In the genomic region with DNA sequence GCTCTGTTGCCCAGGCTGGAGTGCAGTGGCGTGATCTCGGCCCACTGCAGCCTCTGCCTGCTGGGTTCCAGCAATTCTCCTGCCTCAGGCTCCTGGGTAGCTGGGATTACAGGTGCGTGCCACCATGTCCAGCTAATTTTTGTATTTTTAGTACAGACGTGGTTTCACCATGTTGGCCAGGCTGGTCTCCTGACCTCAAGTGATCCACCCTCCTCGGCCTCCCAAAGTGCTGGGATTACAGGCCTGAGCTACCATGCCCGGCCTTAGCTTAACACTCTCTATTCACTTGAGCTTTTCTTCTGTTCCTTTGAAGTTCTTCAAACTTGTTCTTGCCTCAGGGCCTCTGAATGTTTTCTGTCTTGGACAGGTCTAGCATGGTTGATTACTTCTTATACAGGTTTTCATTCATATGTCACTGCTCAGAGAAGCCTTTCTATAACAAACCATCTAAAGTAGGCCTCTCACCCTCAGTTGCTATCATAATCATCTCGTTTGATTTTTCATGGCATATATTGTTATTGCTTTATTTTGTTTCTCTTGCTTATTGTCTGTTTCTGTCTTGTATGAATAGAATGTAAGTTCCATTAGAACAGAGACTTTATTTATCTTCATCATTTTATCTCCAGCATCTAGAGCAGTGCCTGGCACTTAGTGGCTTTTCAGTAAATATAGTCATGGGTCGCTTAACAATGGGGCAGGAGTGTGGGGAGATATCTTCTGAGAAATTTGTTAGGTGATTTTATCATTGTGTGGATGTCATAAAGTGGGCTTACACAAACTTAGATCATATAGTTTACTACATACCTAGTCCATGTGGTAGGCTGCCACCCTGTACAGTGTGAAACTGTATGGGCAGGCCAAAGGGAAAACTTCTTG, we compare ENCODE assay signal across 28 cellular contexts.
"Had no signal": no experiment of that assay in that cellular context is flagged by ENCODE, and none has a peak within 500 bp of the region (broad histone marks: within the 10 kb centered on the region; RNA-seq: fewer than 3 reads in every experiment).

No MANE protein-coding gene starts in this region.

- DNase-seq: activated CD4-positive, alpha-beta memory T cell treated with anti-CD3 and anti-CD28 coated beads for 36 hours; activated CD4-positive, alpha-beta T cell treated with anti-CD3 and anti-CD28 coated beads for 48 hours; activated gamma-delta T cell treated with Interleukin-2 at 50 U/mL for 16 hours; adrenal gland; central memory CD4-positive, alpha-beta T cell; colonic mucosa; dorsolateral prefrontal cortex; effector memory CD8-positive, alpha-beta T cell; esophagus squamous epithelium; head of caudate nucleus; left cardiac atrium; mucosa of descending colon; occipital lobe; retina; spleen; stimulated activated CD4-positive, alpha-beta T cell treated with anti-CD3 and anti-CD28 coated beads, Interleukin-4, amount 100 ng/mL, for 1 hour; stimulated activated naive CD4-positive, alpha-beta T cell; T-helper 1 cell; T-helper 9 cell; testis; upper lobe of right lung had no signal

- H3K4me1 ChIP-seq: colonic mucosa, upper lobe of right lung had no signal

- H3K27ac ChIP-seq: adrenal gland, colonic mucosa, esophagus squamous epithelium, gastroesophageal sphincter, spleen, upper lobe of right lung had no signal

- H3K4me3 Mint-ChIP-seq: activated CD4-positive, alpha-beta memory T cell treated with anti-CD3 and anti-CD28 coated beads for 36 hours; activated naive CD8-positive, alpha-beta T cell; effector memory CD8-positive, alpha-beta T cell; memory B cell; neural crest cell had no signal

- H3K9me3 Mint-ChIP-seq: activated CD4-positive, alpha-beta memory T cell treated with anti-CD3 and anti-CD28 coated beads for 36 hours; effector memory CD8-positive, alpha-beta T cell; memory B cell; neural crest cell had no signal

- H3K4me3 ChIP-seq: adrenal gland, colonic mucosa, dorsolateral prefrontal cortex, esophagus squamous epithelium, gastroesophageal sphincter, mucosa of descending colon, spleen, testis, upper lobe of right lung had no signal

- H3K36me3 ChIP-seq: adrenal gland, colonic mucosa, esophagus squamous epithelium, upper lobe of right lung had no signal

- H3K27me3 Mint-ChIP-seq: activated CD4-positive, alpha-beta memory T cell treated with anti-CD3 and anti-CD28 coated beads for 36 hours; activated naive CD8-positive, alpha-beta T cell; effector memory CD8-positive, alpha-beta T cell; memory B cell had no signal

- H3K27me3 ChIP-seq: adrenal gland, colonic mucosa, dorsolateral prefrontal cortex, esophagus squamous epithelium, gastroesophageal sphincter, spleen, testis, upper lobe of right lung had no signal

- ATAC-seq: effector memory CD8-positive, alpha-beta T cell; gastroesophageal sphincter; left cardiac atrium; mucosa of descending colon; upper lobe of right lung had no signal

- H3K27ac Mint-ChIP-seq: activated CD4-positive, alpha-beta memory T cell treated with anti-CD3 and anti-CD28 coated beads for 36 hours; activated naive CD8-positive, alpha-beta T cell; effector memory CD8-positive, alpha-beta T cell; memory B cell had no signal

- H3K9me3 ChIP-seq: adrenal gland, colonic mucosa, esophagus squamous epithelium, gastroesophageal sphincter, mucosa of descending colon, spleen, testis, upper lobe of right lung had no signal

- FAIRE-seq: astrocyte, endothelial cell of umbilical vein, islet of Langerhans had no signal

- H3K36me3 Mint-ChIP-seq: activated CD4-positive, alpha-beta memory T cell treated with anti-CD3 and anti-CD28 coated beads for 36 hours had no signal
